In the genomic region with DNA sequence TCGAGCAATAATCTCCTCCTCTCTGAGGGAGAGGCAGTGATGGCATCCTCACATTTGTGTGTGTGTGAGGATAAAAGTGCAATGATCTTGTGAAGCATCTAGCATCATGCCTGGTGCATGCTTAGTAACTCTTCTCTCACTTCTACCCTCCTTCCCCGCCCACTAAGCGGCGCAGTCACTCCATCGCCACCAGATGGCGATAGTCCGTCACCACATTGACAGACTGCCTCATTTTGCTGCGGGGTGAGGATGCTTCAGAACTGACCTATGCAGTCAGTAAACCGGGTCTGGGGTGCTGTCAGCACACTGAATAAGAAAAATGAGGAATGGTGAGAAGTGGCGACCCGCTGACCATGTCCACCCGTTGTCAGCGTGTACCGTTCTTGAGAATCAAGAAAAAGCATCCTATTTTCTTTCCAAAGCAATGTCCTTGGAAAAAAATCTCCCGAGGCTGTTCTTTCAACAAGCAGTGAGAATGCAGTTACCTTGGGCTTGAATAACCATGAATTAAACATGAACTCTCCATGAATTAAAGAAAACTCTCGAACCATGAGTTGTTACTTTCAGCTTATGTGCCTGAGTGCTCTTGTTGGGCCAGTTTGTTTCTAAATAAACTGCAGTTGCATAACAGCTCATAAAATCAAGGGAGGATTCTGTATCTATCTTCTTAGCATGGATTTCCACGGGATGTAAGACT, we compare ENCODE assay signal across 8 cellular contexts.
A peak's percentile ranks its signal among the peaks of the same experiment; 100 is the strongest.
DNase-seq lines count a peak whose midpoint lies in the region; ATAC-seq and FAIRE-seq lines count a peak whose summit lies in the region.

No MANE protein-coding gene starts in this region.

- peak; percentile 54 for DNase-seq in COR-L47 (lab: John Stamatoyannopoulos, UW)
- DNase-seq in NOMO-1 (lab: John Stamatoyannopoulos, UW; ENCODE audit: unreplicated experiment in 2 of 2), result peak; percentile 60 to 79
- DNase-seq in activated CD8-positive, alpha-beta memory T cell treated with anti-CD3 and anti-CD28 coated beads, Interleukin-2, amount 50 U/mL, for 1 hour (ENCODE audit: extremely low read depth), result peak; percentile 4
- peak; percentile 83 for DNase-seq in middle frontal gyrus (ENCODE audit: extremely low spot score, low spot score)
- DNase-seq in stimulated activated CD8-positive, alpha-beta memory T cell treated with anti-CD3 and anti-CD28 coated beads, Interleukin-4, amount 100 ng/mL, for 24 hours (ENCODE audit: low read depth), result peak; percentile 61

- FAIRE-seq in endometrium (lab: Jason Lieb, UNC), result peak; percentile 26

- ATAC-seq in GM19467 (IDR thresholded peaks at IDR 0.05; ENCODE audit: unreplicated experiment) (peak; percentile 90), HG03571 (IDR thresholded peaks at IDR 0.05; ENCODE audit: unreplicated experiment) (peak; percentile 84)

Comparison
In these comparisons a context has a peak if more than half of its experiments do, and no peak if none do; other contexts are left out.
1. Peak in every context shown above with its lines: DNase-seq and ATAC-seq.
2. DNase-seq: peak in every context shown above with its lines; median percentile 83 in middle frontal gyrus; 70 in NOMO-1; 61 in stimulated activated CD8-positive, alpha-beta memory T cell treated with anti-CD3 and anti-CD28 coated beads, Interleukin-4, amount 100 ng/mL, for 24 hours; 54 in COR-L47; 4 in activated CD8-positive, alpha-beta memory T cell treated with anti-CD3 and anti-CD28 coated beads, Interleukin-2, amount 50 U/mL, for 1 hour.